ENCODE assay signal across 10 cellular contexts in the genomic region with DNA sequence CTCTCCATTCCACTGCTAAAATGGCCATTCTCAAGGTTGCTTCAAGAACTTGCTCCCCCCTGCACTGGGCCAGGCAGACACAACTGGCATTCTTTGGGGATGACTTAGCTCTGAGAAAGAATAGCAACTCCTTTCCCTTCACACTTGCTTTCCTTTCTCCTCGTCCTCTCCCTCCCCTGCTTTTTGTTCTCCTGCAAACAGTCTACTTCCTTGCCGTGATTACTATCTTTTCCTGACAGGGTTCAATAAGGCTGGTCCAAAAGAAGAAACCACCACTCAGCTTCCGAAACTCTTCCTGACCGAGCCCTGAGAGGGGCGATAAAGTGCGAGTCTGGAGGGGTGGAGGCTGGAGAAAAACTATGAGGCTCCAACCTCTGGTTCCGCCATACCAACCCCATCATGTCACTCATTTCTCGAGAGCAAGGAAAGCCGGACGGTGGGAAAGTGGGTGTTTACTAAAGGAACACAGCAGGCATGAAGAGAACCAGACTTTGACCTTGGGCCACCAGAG. TPM values are rescaled to one million over a fixed set of nuclear protein-coding genes. Genes with fewer than 3 reads are reported as not detected.
DNase-seq lines count a peak whose midpoint lies in the region; ATAC-seq and TF ChIP-seq lines count a peak whose summit lies in the region.
"Had no signal": no experiment of that assay in that cellular context is flagged by ENCODE, and none has a peak within 500 bp of the region (broad histone marks: within the 10 kb centered on the region; RNA-seq: fewer than 3 reads in every experiment).

No MANE protein-coding gene starts in this region.

- no peak for TF ChIP-seq EP300 in sigmoid colon (IDR thresholded peaks at IDR 0.05)

- in situ Hi-C loops in G401 (cut with HindIII; ENCODE audit: low sequenced_read_pairs), result no loop called here

- H3K4me1 ChIP-seq in ascending aorta, result peaks cover 32 to 79% of the 10 kb centered on the region in 2 donors
- H3K4me1 ChIP-seq in left ventricle myocardium inferior, result peaks cover 99% of the 10 kb centered on the region
- peaks cover 0 to 87% (median 87%) of the 10 kb centered on the region in 4 donors for H3K4me1 ChIP-seq in sigmoid colon

- DNase-seq in GM03348 (ENCODE audit: low spot score) (peak; percentile 60), ascending aorta (ENCODE audit: low spot score in 2 of 2) (peak in 1 of 2 donors; percentile 62), left ventricle myocardium inferior (no peak), sigmoid colon (peak; percentile 62), SHP77 treated with DMSO at 0.1 percent for 48 hours (lab: John Stamatoyannopoulos, UW) (no peak), G401 (ENCODE audit: low spot score) (no peak)
- DNase-seq in stimulated activated naive CD4-positive, alpha-beta T cell (lab: John Stamatoyannopoulos, UW), result no peak
- DNase-seq: activated CD8-positive, alpha-beta memory T cell treated with anti-CD3 and anti-CD28 coated beads, Interleukin-2, amount 10 ng/mL, durations not matched to agents 7 days and 5 days; NCI-H1092 treated with DMSO at 0.1 percent for 48 hours had no signal

- H3K27ac ChIP-seq in ascending aorta (peak overlapping the region; percentile 93 to 99), left ventricle myocardium inferior (replicated peaks) (peak overlapping the region; percentile 100), sigmoid colon (peak overlapping the region; percentile 98 to 100 (median 100))

- H3K9me3 ChIP-seq in ascending aorta (no peaks in the 10 kb centered on the region), left ventricle myocardium inferior (replicated peaks) (no peaks in the 10 kb centered on the region), sigmoid colon (no peaks in the 10 kb centered on the region)

- H3K4me3 ChIP-seq in ascending aorta (peak overlapping the region in 1 of 2 donors; percentile 70), left ventricle myocardium inferior (peak overlapping the region; percentile 71), sigmoid colon (peak overlapping the region in 1 of 4 donors; percentile 0)

- H3K36me3 ChIP-seq in ascending aorta (peaks cover 52 to 78% of the 10 kb centered on the region in 2 donors), left ventricle myocardium inferior (peaks cover 74% of the 10 kb centered on the region), sigmoid colon (peaks cover 10 to 68% (median 42%) of the 10 kb centered on the region in 4 donors)

- intact Hi-C loops in ascending aorta (cut with DNase I), result loop anchor here (10.0 kb wide), 1 partner anchor 794 kb away; the partner anchor contains the start of gene CDV3
- intact Hi-C loops in left ventricle myocardium inferior (cut with micrococcal nuclease), result no loop called here
- intact Hi-C loops in sigmoid colon (cut with DNase I), result loop anchor here (10.0 kb wide), 1 partner anchor 794 kb away; the partner anchor contains the start of gene CDV3

- TF ChIP-seq POLR2A in sigmoid colon (IDR thresholded peaks at IDR 0.05), result no peak

- WGBS in sigmoid colon, 2 donors, result 78 to 88% methylated on average over 10 of the region's 10 CpGs

- ATAC-seq in HG02678 (IDR thresholded peaks at IDR 0.05; ENCODE audit: unreplicated experiment), result no peak
- ATAC-seq: activated CD8-positive, alpha-beta memory T cell treated with anti-CD3 and anti-CD28 coated beads, Interleukin-2, amount 10 ng/mL, durations not matched to agents 7 days and 5 days had no signal

- H3K27me3 ChIP-seq in ascending aorta, result no peaks in the 10 kb centered on the region
- H3K27me3 ChIP-seq in left ventricle myocardium inferior (ENCODE audit: low read depth), result no peaks in the 10 kb centered on the region
- H3K27me3 ChIP-seq in sigmoid colon, result no peaks in the 10 kb centered on the region

- TF ChIP-seq CTCF in ascending aorta (IDR thresholded peaks at IDR 0.05) (no peak), left ventricle myocardium inferior (IDR thresholded peaks at IDR 0.05; ENCODE audit: borderline replicate concordance) (no peak), sigmoid colon (IDR thresholded peaks at IDR 0.05) (no peak)

RNA-seq across cellular contexts. Expression of gene AMOTL2, which starts 5.0 kb away (rescaled TPM):
- total RNA-seq in ascending aorta (156 TPM), left ventricle myocardium inferior (44.4 TPM), sigmoid colon (100 to 1,000 TPM in 1 of 4 donors, 10 to 100 TPM in 3; 43.5 to 112 (median 47.6) TPM)
- 10 to 100 TPM in 1 of 3 donors, 1 to 10 TPM in 2; 1.6 to 13.8 (median 9.9) TPM for polyA plus RNA-seq in sigmoid colon
- total RNA-seq in G401 (2014; rRNA removed; shearing (Covaris generic)), result 177 and 190 TPM in 2 replicates
- total RNA-seq: activated CD8-positive, alpha-beta memory T cell treated with anti-CD3 and anti-CD28 coated beads, Interleukin-2, amount 10 ng/mL, durations not matched to agents 7 days and 5 days had no signal

Comparison
In these comparisons a context has a peak if more than half of its experiments do, and no peak if none do; other contexts are left out.
1. DNase-seq: peak in GM03348 (single experiment) and sigmoid colon (single experiment); none in left ventricle myocardium inferior (single experiment), SHP77 treated with DMSO at 0.1 percent for 48 hours (single experiment), G401 (single experiment) and stimulated activated naive CD4-positive, alpha-beta T cell (0 of 6).
2. Peak in every context shown above with its lines, with median percentiles within 50 percentile points of each other: H3K27ac ChIP-seq.